In the genomic region with DNA sequence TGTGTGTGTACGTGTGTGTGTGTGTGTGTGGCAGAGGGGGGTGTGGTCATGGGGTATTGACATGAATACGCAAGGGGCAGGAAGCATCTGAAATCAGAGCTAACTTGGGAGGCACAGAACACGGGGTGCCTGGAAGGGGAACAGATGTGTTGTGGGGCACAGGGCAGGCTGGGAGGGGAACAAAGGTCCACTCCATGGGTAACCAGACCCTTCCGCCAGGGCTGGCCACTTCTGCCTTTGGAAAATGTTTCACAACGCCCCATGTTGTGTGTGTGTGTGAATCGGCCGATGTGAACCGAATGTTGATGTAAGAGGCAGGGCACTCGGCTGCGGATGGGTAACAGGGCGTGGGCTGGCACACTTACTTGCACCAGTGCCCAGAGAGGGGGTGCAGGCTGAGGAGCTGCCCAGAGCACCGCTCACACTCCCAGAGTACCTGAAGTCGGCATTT, we compare ENCODE assay signal across 14 cellular contexts. TPM values are rescaled to one million over a fixed set of nuclear protein-coding genes. Genes with fewer than 3 reads are reported as not detected.
DNase-seq lines count a peak whose midpoint lies in the region; ATAC-seq and TF ChIP-seq lines count a peak whose summit lies in the region.
"Had no signal": no experiment of that assay in that cellular context is flagged by ENCODE, and none has a peak within 500 bp of the region (broad histone marks: within the 10 kb centered on the region; RNA-seq: fewer than 3 reads in every experiment).

Gene SLC11A1, plus strand, starts transcription at position 358 of the 451 bp plus-strand sequence. CDS start 96 bp downstream, outside the sequence.

- no peak for TF ChIP-seq CTCF in testis (IDR thresholded peaks at IDR 0.05)

- 82 to 92% methylated on average over 13 of the region's 13 CpGs for WGBS in testis, 2 donors

- peaks cover under 1% of the 10 kb centered on the region for H3K4me1 ChIP-seq in testis

- intact Hi-C loops in Right ventricle myocardium inferior (cut with DNase I) (no loop called here), testis (cut with DNase I; ENCODE audit: low total_unique reads) (no loop called here)

- POLR2A ChIA-PET in naive thymus-derived CD8-positive, alpha-beta T cell (lab: Charles Lee): interaction anchor here (1.2 kb wide), 1 partner anchor 15 kb away, joined by 3 read pairs; no protein-coding TSS in a partner anchor

- H3K36me3 ChIP-seq in testis (ENCODE audit: low read depth, missing control alignments): no peaks in the 10 kb centered on the region

- ATAC-seq in Right ventricle myocardium inferior: peak; percentile 80
- no peak for ATAC-seq in naive thymus-derived CD8-positive, alpha-beta T cell
- no peak for ATAC-seq in HG03439 (IDR thresholded peaks at IDR 0.05; ENCODE audit: unreplicated experiment)
- ATAC-seq in activated T-cell treated with anti-CD3 and anti-CD28 coated beads, Interleukin-2, amount 50 U/mL, for 4 hours: no peak

- DNase-seq in NOMO-1 treated with dmso at 0.1 percent for 144 hours (lab: John Stamatoyannopoulos, UW; ENCODE audit: unreplicated experiment): peak; percentile 45
- peak; percentile 93 for DNase-seq in Right ventricle myocardium inferior (ENCODE audit: missing footprints)
- DNase-seq in mucosa of gallbladder (ENCODE audit: low spot score): peak; percentile 50
- DNase-seq in testis: peak; percentile 47
- DNase-seq in naive thymus-derived CD8-positive, alpha-beta T cell: no peak
- DNase-seq in HT-29 (ENCODE audit: low spot score): no peak
- no peak for DNase-seq in activated T-cell treated with anti-CD3 and anti-CD28 coated beads, Interleukin-2, amount 50 U/mL, for 4 hours
- DNase-seq: HCEC 1CT; MM.1S; NCI-H82; stimulated activated CD4-positive, alpha-beta T cell treated with anti-CD3 and anti-CD28 coated beads, Interleukin-4, amount 100 ng/mL, for 4 hours had no signal

- H3K27me3 ChIP-seq in testis: no peaks in the 10 kb centered on the region

- no peaks in the 10 kb centered on the region for H3K9me3 Mint-ChIP-seq in naive thymus-derived CD8-positive, alpha-beta T cell
- no peaks in the 10 kb centered on the region for H3K9me3 Mint-ChIP-seq in activated T-cell treated with anti-CD3 and anti-CD28 coated beads, Interleukin-2, amount 50 U/mL, for 4 hours

- no peaks in the 10 kb centered on the region for H3K9me3 ChIP-seq in testis

- peaks cover 0 to 2% (median 0%) of the 10 kb centered on the region in 3 donors for H3K36me3 Mint-ChIP-seq in naive thymus-derived CD8-positive, alpha-beta T cell
- no peaks in the 10 kb centered on the region for H3K36me3 Mint-ChIP-seq in activated T-cell treated with anti-CD3 and anti-CD28 coated beads, Interleukin-2, amount 50 U/mL, for 4 hours (ENCODE audit: insufficient read depth)
- H3K36me3 Mint-ChIP-seq: activated naive CD8-positive, alpha-beta T cell had no signal

- no peak for TF ChIP-seq POLR2A in testis (IDR thresholded peaks at IDR 0.05)

- peak within 1 kb of the TSS in 2 of 10 donors; percentile 31 to 47 for H3K27ac Mint-ChIP-seq in naive thymus-derived CD8-positive, alpha-beta T cell
- H3K27ac Mint-ChIP-seq: activated naive CD8-positive, alpha-beta T cell had no signal

- peak within 1 kb of the TSS in 1 of 10 donors; percentile 74 for H3K4me3 Mint-ChIP-seq in naive thymus-derived CD8-positive, alpha-beta T cell
- H3K4me3 Mint-ChIP-seq in activated T-cell treated with anti-CD3 and anti-CD28 coated beads, Interleukin-2, amount 50 U/mL, for 4 hours: no peak within 1 kb of the TSS
- H3K4me3 Mint-ChIP-seq: activated naive CD8-positive, alpha-beta T cell had no signal

- no peaks in the 10 kb centered on the region for H3K27me3 Mint-ChIP-seq in naive thymus-derived CD8-positive, alpha-beta T cell
- no peaks in the 10 kb centered on the region for H3K27me3 Mint-ChIP-seq in activated T-cell treated with anti-CD3 and anti-CD28 coated beads, Interleukin-2, amount 50 U/mL, for 4 hours (ENCODE audit: low read depth)
- H3K27me3 Mint-ChIP-seq: activated naive CD8-positive, alpha-beta T cell had no signal

- H3K4me3 ChIP-seq in testis: peak within 1 kb of the TSS in 1 of 2 donors; percentile 7

- H3K27ac ChIP-seq in testis: no peak within 1 kb of the TSS

- peaks cover 4 to 13% (median 10%) of the 10 kb centered on the region in 4 donors for H3K4me1 Mint-ChIP-seq in naive thymus-derived CD8-positive, alpha-beta T cell
- H3K4me1 Mint-ChIP-seq in activated T-cell treated with anti-CD3 and anti-CD28 coated beads, Interleukin-2, amount 50 U/mL, for 4 hours (ENCODE audit: low read depth): no peaks in the 10 kb centered on the region

RNA-seq across cellular contexts. Expression of gene SLC11A1, which starts in this region (rescaled TPM):
- total RNA-seq in Right ventricle myocardium inferior (5.4 TPM), mucosa of gallbladder (15.1 TPM), testis (10 to 100 TPM; 12.7 to 32.3 TPM)
- polyA plus RNA-seq in testis (ENCODE audit: insufficient read depth, low read depth, low replicate concordance): 2.8 TPM
- total RNA-seq in naive thymus-derived CD8-positive, alpha-beta T cell: 1 to 10 TPM in 1 of 2 experiments, under 1 TPM in 1; 0.47 to 1.2 TPM
- polyA plus RNA-seq in naive thymus-derived CD8-positive, alpha-beta T cell: under 1 TPM; 0.27 to 0.90 (median 0.73) TPM
- total RNA-seq in HT-29 (2014; rRNA removed; shearing (Covaris generic)): 0.33 and 0.86 TPM in 2 replicates
- total RNA-seq in activated T-cell treated with anti-CD3 and anti-CD28 coated beads, Interleukin-2, amount 50 U/mL, for 4 hours: under 1 TPM; 0.05 to 0.61 (median 0.05) TPM
- polyA plus RNA-seq: neural cell had no signal

Comparison
In these comparisons a context has a peak if more than half of its experiments do, and no peak if none do; other contexts are left out.
1. DNase-seq: peak in NOMO-1 treated with dmso at 0.1 percent for 144 hours (single experiment), Right ventricle myocardium inferior (single experiment), mucosa of gallbladder (single experiment) and testis (single experiment); none in naive thymus-derived CD8-positive, alpha-beta T cell (0 of 10), HT-29 (single experiment) and activated T-cell treated with anti-CD3 and anti-CD28 coated beads, Interleukin-2, amount 50 U/mL, for 4 hours (single experiment).